ENCODE assay signal across 1 cellular context in genomic region chr3:108820586-108820985, GRCh38.
TF ChIP-seq lines count a peak whose summit lies in the region.

No MANE protein-coding gene starts in this region.

TF ChIP-seq in H1, 55 proteins besides CTCF, POLR2A, EP300 and RAD21:
- TF ChIP-seq TCF12 (IDR thresholded peaks at IDR 0.05; ENCODE audit: low read depth, low read length), result no peak
- TF ChIP-seq RFX5 (IDR thresholded peaks at IDR 0.05; ENCODE audit: borderline replicate concordance, low read depth, low read length), result no peak
- TF ChIP-seq EGR1 (IDR thresholded peaks at IDR 0.05; ENCODE audit: borderline replicate concordance, low read depth, low read length), result no peak
- TF ChIP-seq SP1 (IDR thresholded peaks at IDR 0.05; ENCODE audit: low read depth, low read length), result no peak
- no peak for TF ChIP-seq SUZ12 (IDR thresholded peaks at IDR 0.05; ENCODE audit: low read length)
- no peak for TF ChIP-seq JUND (IDR thresholded peaks at IDR 0.05; ENCODE audit: low read length)
- no peak for TF ChIP-seq SP4 (IDR thresholded peaks at IDR 0.05; ENCODE audit: low read length)
- TF ChIP-seq CEBPB (IDR thresholded peaks at IDR 0.05; ENCODE audit: low read depth, low read length), result no peak
- no peak for TF ChIP-seq PHF8 (conservative IDR thresholded peaks at IDR 0.05; ENCODE audit: low read depth, low read length)
- TF ChIP-seq SAP30 (IDR thresholded peaks at IDR 0.05; ENCODE audit: insufficient read depth, insufficient replicate concordance, low read length), result no peak
- no peak for TF ChIP-seq HDAC2 (IDR thresholded peaks at IDR 0.05; ENCODE audit: borderline replicate concordance in 1 of 2, low read depth in 2 of 2, low read length in 2 of 2)
- no peak for TF ChIP-seq CREB1 (IDR thresholded peaks at IDR 0.05)
- TF ChIP-seq JUN (IDR thresholded peaks at IDR 0.05; ENCODE audit: low read depth, low read length), result no peak
- no peak for TF ChIP-seq NANOG (IDR thresholded peaks at IDR 0.05; ENCODE audit: insufficient read depth, low read depth, low read length, poor library complexity, severe bottlenecking)
- TF ChIP-seq BRCA1 (IDR thresholded peaks at IDR 0.05; ENCODE audit: low read depth, low read length), result no peak
- TF ChIP-seq EZH2 (IDR thresholded peaks at IDR 0.05; ENCODE audit: low read depth, low read length, severe bottlenecking), result no peak
- TF ChIP-seq POU5F1 (IDR thresholded peaks at IDR 0.05; ENCODE audit: low read depth, low read length), result no peak
- TF ChIP-seq ATF3 (IDR thresholded peaks at IDR 0.05; ENCODE audit: insufficient read depth, low read depth, low read length), result no peak
- TF ChIP-seq BCL11A (IDR thresholded peaks at IDR 0.05; ENCODE audit: low read depth in 2 of 2, low read length in 2 of 2), result no peak
- TF ChIP-seq NRF1 (IDR thresholded peaks at IDR 0.05; ENCODE audit: low read depth, low read length), result no peak
TF ChIP-seq in H1: peak in this region for 0.
